16 cellular contexts compared by ENCODE assay signal in the genomic region with DNA sequence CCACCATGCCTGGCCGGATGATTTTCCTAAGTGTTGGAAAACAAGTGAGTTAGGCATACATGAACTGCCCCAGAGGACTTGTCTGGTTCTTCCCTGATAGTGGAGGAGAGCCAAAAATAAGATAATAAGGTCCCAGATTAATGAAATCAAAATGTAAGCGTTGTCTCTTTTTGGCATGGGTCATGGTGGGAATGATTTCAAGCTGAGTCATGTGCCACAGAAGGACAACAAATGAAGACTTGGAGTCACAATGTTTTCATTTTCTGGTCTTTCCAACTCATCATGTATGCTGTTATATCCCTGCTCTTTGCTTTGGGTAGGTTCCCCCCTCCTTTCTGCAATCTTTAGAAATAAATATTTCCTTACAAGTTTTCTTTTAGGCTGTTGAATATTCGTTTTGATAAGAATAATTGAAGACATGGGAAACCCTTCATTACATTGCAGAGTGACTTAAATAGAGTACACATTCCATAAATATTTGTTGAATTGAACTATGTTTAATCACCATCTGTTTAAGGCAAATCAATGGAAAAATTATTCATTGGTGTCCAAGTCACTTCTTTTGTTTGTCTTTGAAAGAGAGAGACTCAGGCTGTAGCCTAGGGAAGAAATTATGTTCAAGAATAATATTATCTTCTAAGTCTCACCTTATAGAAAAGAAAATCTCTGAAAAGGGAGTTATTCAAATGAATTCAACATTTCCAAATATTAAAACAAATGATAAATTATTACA.
DNase-seq lines count a peak whose midpoint lies in the region; FAIRE-seq and TF ChIP-seq lines count a peak whose summit lies in the region.
"Had no signal": no experiment of that assay in that cellular context is flagged by ENCODE, and none has a peak within 500 bp of the region (broad histone marks: within the 10 kb centered on the region; RNA-seq: fewer than 3 reads in every experiment).

No MANE protein-coding gene starts in this region.

- H3K27ac Mint-ChIP-seq in activated T-cell treated with anti-CD3 and anti-CD28 coated beads, Interleukin-2, amount 50 U/mL, for 24 hours, result no peak overlapping the region
- H3K27ac Mint-ChIP-seq: activated CD4-positive, alpha-beta memory T cell treated with anti-CD3 and anti-CD28 coated beads, Interleukin-2, amount 10 ng/mL, durations not matched to agents 7 days and 5 days; activated naive CD8-positive, alpha-beta T cell had no signal

- H3K36me3 ChIP-seq in effector memory CD4-positive, alpha-beta T cell (ENCODE audit: control insufficient read depth, insufficient read depth, low read length), result no peaks in the 10 kb centered on the region

- H3K4me1 ChIP-seq in effector memory CD4-positive, alpha-beta T cell (ENCODE audit: control insufficient read depth, insufficient read depth, low read length, poor library complexity, severe bottlenecking), result no peaks in the 10 kb centered on the region

- H3K27me3 Mint-ChIP-seq in activated T-cell treated with anti-CD3 and anti-CD28 coated beads, Interleukin-2, amount 50 U/mL, for 24 hours, result no peaks in the 10 kb centered on the region
- H3K27me3 Mint-ChIP-seq: activated CD4-positive, alpha-beta memory T cell treated with anti-CD3 and anti-CD28 coated beads, Interleukin-2, amount 10 ng/mL, durations not matched to agents 7 days and 5 days; activated naive CD8-positive, alpha-beta T cell had no signal

- DNase-seq in GM04503 (ENCODE audit: low read depth) (peak; percentile 92), RCC 7860 (ENCODE audit: low spot score) (peak; percentile 78), epithelial cell of proximal tubule (ENCODE audit: low read depth) (peak; percentile 35), renal cortical epithelial cell (ENCODE audit: low read depth) (peak; percentile 61), hypothalamus (lab: John Stamatoyannopoulos, UW) (no peak), NCI-H2196 treated with DMSO at 0.1 percent for 48 hours (lab: John Stamatoyannopoulos, UW; ENCODE audit: unreplicated experiment) (no peak)
- DNase-seq in effector memory CD4-positive, alpha-beta T cell, result no peak
- no peak for DNase-seq in activated T-cell treated with anti-CD3 and anti-CD28 coated beads, Interleukin-2, amount 50 U/mL, for 24 hours
- DNase-seq: activated CD4-positive, alpha-beta memory T cell treated with anti-CD3 and anti-CD28 coated beads, Interleukin-2, amount 10 ng/mL, durations not matched to agents 7 days and 5 days; MV-4-11; NCI-H748 treated with DMSO at 0.1 percent for 48 hours; stimulated activated CD4-positive, alpha-beta T cell treated with anti-CD3 and anti-CD28 coated beads, Interleukin-2, amount 100 ng/mL, for 24 hours; stimulated activated naive CD8-positive, alpha-beta T cell treated with anti-CD3 and anti-CD28 coated beads, Interleukin-15, Interleukin-2, amounts not matched to agents 100 U/mL and 50 U/mL, for 24 hours had no signal

- no peak overlapping the region for H3K4me3 ChIP-seq in epithelial cell of proximal tubule (ENCODE audit: low read depth, low read length)
- no peak overlapping the region for H3K4me3 ChIP-seq in effector memory CD4-positive, alpha-beta T cell (ENCODE audit: insufficient read depth, low read depth, low read length, poor library complexity, severe bottlenecking)

- no peaks in the 10 kb centered on the region for H3K4me1 Mint-ChIP-seq in activated T-cell treated with anti-CD3 and anti-CD28 coated beads, Interleukin-2, amount 50 U/mL, for 24 hours (ENCODE audit: low read depth)
- H3K4me1 Mint-ChIP-seq: activated CD4-positive, alpha-beta memory T cell treated with anti-CD3 and anti-CD28 coated beads, Interleukin-2, amount 10 ng/mL, durations not matched to agents 7 days and 5 days had no signal

- no peaks in the 10 kb centered on the region for H3K36me3 Mint-ChIP-seq in activated T-cell treated with anti-CD3 and anti-CD28 coated beads, Interleukin-2, amount 50 U/mL, for 24 hours (ENCODE audit: low read depth)
- H3K36me3 Mint-ChIP-seq: activated naive CD8-positive, alpha-beta T cell had no signal

- TF ChIP-seq CTCF in epithelial cell of proximal tubule (conservative IDR thresholded peaks at IDR 0.05; ENCODE audit: low read depth, low read length), result no peak

- H3K4me3 Mint-ChIP-seq in activated T-cell treated with anti-CD3 and anti-CD28 coated beads, Interleukin-2, amount 50 U/mL, for 24 hours, result no peak overlapping the region
- H3K4me3 Mint-ChIP-seq: activated CD4-positive, alpha-beta memory T cell treated with anti-CD3 and anti-CD28 coated beads, Interleukin-2, amount 10 ng/mL, durations not matched to agents 7 days and 5 days; activated naive CD8-positive, alpha-beta T cell; neural crest cell had no signal

- no peaks in the 10 kb centered on the region for H3K27me3 ChIP-seq in effector memory CD4-positive, alpha-beta T cell (replicated peaks; ENCODE audit: control insufficient read depth, insufficient read depth, low read length, poor library complexity, severe bottlenecking)

- H3K27ac ChIP-seq in effector memory CD4-positive, alpha-beta T cell (ENCODE audit: insufficient read depth, low read length, poor library complexity, severe bottlenecking), result no peak overlapping the region

- peak; percentile 83 for FAIRE-seq in RCC 7860 (lab: Jason Lieb, UNC)
- FAIRE-seq: GM18507 had no signal

- peaks cover 6% of the 10 kb centered on the region for H3K9me3 Mint-ChIP-seq in activated T-cell treated with anti-CD3 and anti-CD28 coated beads, Interleukin-2, amount 50 U/mL, for 24 hours
- H3K9me3 Mint-ChIP-seq: activated CD4-positive, alpha-beta memory T cell treated with anti-CD3 and anti-CD28 coated beads, Interleukin-2, amount 10 ng/mL, durations not matched to agents 7 days and 5 days had no signal

- H3K9me3 ChIP-seq in effector memory CD4-positive, alpha-beta T cell (ENCODE audit: control insufficient read depth, low read length), result no peaks in the 10 kb centered on the region

Comparison
In these comparisons a context has a peak if more than half of its experiments do, and no peak if none do; other contexts are left out.
1. DNase-seq: peak in GM04503 (single experiment), RCC 7860 (single experiment), epithelial cell of proximal tubule (single experiment) and renal cortical epithelial cell (single experiment); none in hypothalamus (0 of 51), effector memory CD4-positive, alpha-beta T cell (0 of 3), activated T-cell treated with anti-CD3 and anti-CD28 coated beads, Interleukin-2, amount 50 U/mL, for 24 hours (single experiment) and NCI-H2196 treated with DMSO at 0.1 percent for 48 hours (single experiment).